In genomic region chr16:87861300-87862099, GRCh38 we compare ENCODE assay signal across 8 cellular contexts. TPM values are rescaled to one million over a fixed set of nuclear protein-coding genes. Genes with fewer than 3 reads are reported as not detected.
DNase-seq lines count a peak whose midpoint lies in the region; ATAC-seq and TF ChIP-seq lines count a peak whose summit lies in the region.
"Not testable (repeated sequence)": the region's sequence is repeated elsewhere in the genome, so short reads cannot be mapped to it uniquely, and the experiment has no call there.

No MANE protein-coding gene starts in this region.

- intact Hi-C loops in A673 (cut with micrococcal nuclease; ENCODE audit: unreplicated experiment); activated CD8-positive, alpha-beta T cell treated with anti-CD3 and anti-CD28 coated beads for 36 hours (cut with micrococcal nuclease): not testable (repeated sequence)

- H4K20me1 ChIP-seq in neural progenitor cell (ENCODE audit: low read depth) = not testable (repeated sequence)

- POLR2A ChIA-PET in A673 (lab: Charles Lee; ENCODE audit: low non-redundant PET) = interaction anchor here (0.6 to 1.0 kb wide), 2 partner anchors 9 to 570 kb away, joined by 3 read pairs; no protein-coding TSS in a partner anchor
- POLR2A ChIA-PET in activated CD8-positive, alpha-beta T cell treated with anti-CD3 and anti-CD28 coated beads for 36 hours (lab: Charles Lee) = interaction anchor here (1.0 to 1.5 kb wide), 2 partner anchors 28 to 83 kb away, joined by 3 read pairs; no protein-coding TSS in a partner anchor
- POLR2A ChIA-PET in activated naive CD8-positive, alpha-beta T cell treated with anti-CD3 and anti-CD28 coated beads, Interleukin-2, amount 10 ng/mL, durations not matched to agents 7 days and 5 days (lab: Charles Lee) = interaction anchor here (0.6 kb wide), 1 partner anchor 95 kb away, joined by 3 read pairs; no protein-coding TSS in a partner anchor

- peaks cover 36% of the 10 kb centered on the region for H3K36me3 ChIP-seq in A673 (ENCODE audit: insufficient read depth, low read length, poor library complexity, severe bottlenecking)
- peaks cover 100% of the 10 kb centered on the region for H3K36me3 ChIP-seq in RWPE2 (ENCODE audit: low read depth)
- H3K36me3 ChIP-seq in neural progenitor cell = not testable (repeated sequence)

- not testable (repeated sequence) for H3F3A ChIP-seq in neural progenitor cell (ENCODE audit: low read depth)

- H3K79me2 ChIP-seq in neural progenitor cell (ENCODE audit: low read depth) = not testable (repeated sequence)

- CTCF ChIA-PET in A673 (lab: Charles Lee) = not testable (repeated sequence)
- CTCF ChIA-PET in activated CD8-positive, alpha-beta T cell treated with anti-CD3 and anti-CD28 coated beads for 36 hours (lab: Charles Lee) = interaction anchor here (3.0 kb wide), 1 partner anchor 12 kb away, joined by 16 read pairs; no protein-coding TSS in a partner anchor

- H3K9ac ChIP-seq in neural progenitor cell = not testable (repeated sequence)

- H2AFZ ChIP-seq in neural progenitor cell (replicated peaks) = not testable (repeated sequence)

- ATAC-seq in RWPE2 (ENCODE audit: low read depth); activated CD8-positive, alpha-beta T cell treated with anti-CD3 and anti-CD28 coated beads for 36 hours; activated naive CD8-positive, alpha-beta T cell treated with anti-CD3 and anti-CD28 coated beads, Interleukin-2, amount 10 ng/mL, durations not matched to agents 7 days and 5 days (ENCODE audit: low read depth): not testable (repeated sequence)

- not testable (repeated sequence) for H3K9me3 ChIP-seq in A673 (ENCODE audit: low read depth, low read length, poor library complexity, severe bottlenecking); RWPE2 (ENCODE audit: severe bottlenecking); neural progenitor cell (ENCODE audit: low read depth)

- not testable (repeated sequence) for DNase-seq in A673 (ENCODE audit: low spot score); HFF-Myc (ENCODE audit: extremely low read depth, low read depth); RWPE2 (ENCODE audit: low spot score); activated CD8-positive, alpha-beta T cell treated with anti-CD3 and anti-CD28 coated beads for 36 hours; activated naive CD8-positive, alpha-beta T cell treated with anti-CD3 and anti-CD28 coated beads, Interleukin-2, amount 10 ng/mL, durations not matched to agents 7 days and 5 days; epithelial cell of prostate (ENCODE audit: low read depth, low spot score); neural progenitor cell (ENCODE audit: low spot score)
- DNase-seq in stimulated activated CD4-positive, alpha-beta T cell treated with anti-CD3 and anti-CD28 coated beads, Interleukin-15, amount 100 ng/mL, for 24 hours = peak; percentile 2

- H3K27ac ChIP-seq in A673 (ENCODE audit: low read depth, low read length, poor library complexity, severe bottlenecking) (peak overlapping the region; percentile 49), RWPE2 (ENCODE audit: poor library complexity, severe bottlenecking) (peak overlapping the region; percentile 98), epithelial cell of prostate (peak overlapping the region; percentile 17)
- H3K27ac ChIP-seq in neural progenitor cell = not testable (repeated sequence)

- not testable (repeated sequence) for H3K27ac Mint-ChIP-seq in activated CD8-positive, alpha-beta T cell treated with anti-CD3 and anti-CD28 coated beads for 36 hours
- peak overlapping the region; percentile 42 for H3K27ac Mint-ChIP-seq in activated naive CD8-positive, alpha-beta T cell treated with anti-CD3 and anti-CD28 coated beads, Interleukin-2, amount 10 ng/mL, durations not matched to agents 7 days and 5 days
- H3K27ac Mint-ChIP-seq in neural progenitor cell = peak overlapping the region; percentile 66

- TF ChIP-seq CTCF in A673 (conservative IDR thresholded peaks at IDR 0.05; ENCODE audit: low read depth, low read length); HFF-Myc (IDR thresholded peaks at IDR 0.05; ENCODE audit: low read depth, low read length, missing control alignments); RWPE2 (IDR thresholded peaks at IDR 0.05; ENCODE audit: poor library complexity, severe bottlenecking); activated CD8-positive, alpha-beta T cell treated with anti-CD3 and anti-CD28 coated beads for 36 hours (IDR thresholded peaks at IDR 0.05); neural progenitor cell (IDR thresholded peaks at IDR 0.05): not testable (repeated sequence)

- peaks cover 79% of the 10 kb centered on the region for H3K36me3 Mint-ChIP-seq in activated CD8-positive, alpha-beta T cell treated with anti-CD3 and anti-CD28 coated beads for 36 hours (ENCODE audit: low read depth)
- peaks cover 23% of the 10 kb centered on the region for H3K36me3 Mint-ChIP-seq in activated naive CD8-positive, alpha-beta T cell treated with anti-CD3 and anti-CD28 coated beads, Interleukin-2, amount 10 ng/mL, durations not matched to agents 7 days and 5 days
- H3K36me3 Mint-ChIP-seq in neural progenitor cell = not testable (repeated sequence)

- H3K4me1 Mint-ChIP-seq in activated CD8-positive, alpha-beta T cell treated with anti-CD3 and anti-CD28 coated beads for 36 hours (ENCODE audit: low read depth) = peaks cover 76% of the 10 kb centered on the region
- peaks cover 48% of the 10 kb centered on the region for H3K4me1 Mint-ChIP-seq in activated naive CD8-positive, alpha-beta T cell treated with anti-CD3 and anti-CD28 coated beads, Interleukin-2, amount 10 ng/mL, durations not matched to agents 7 days and 5 days
- peaks cover 35% of the 10 kb centered on the region for H3K4me1 Mint-ChIP-seq in neural progenitor cell

- not testable (repeated sequence) for H3K4me3 ChIP-seq in A673 (ENCODE audit: low read depth, low read length, poor library complexity, severe bottlenecking); neural progenitor cell
- H3K4me3 ChIP-seq in HFF-Myc (replicated peaks; ENCODE audit: low read depth, low read length) = 0 out of 2 replicates have a peak overlapping the region, but pooled peaks have one; percentile 17
- peak overlapping the region; percentile 99 for H3K4me3 ChIP-seq in RWPE2 (ENCODE audit: severe bottlenecking)

- not testable (repeated sequence) for H3K4me2 ChIP-seq in neural progenitor cell

- not testable (repeated sequence) for H3K27me3 Mint-ChIP-seq in activated CD8-positive, alpha-beta T cell treated with anti-CD3 and anti-CD28 coated beads for 36 hours; activated naive CD8-positive, alpha-beta T cell treated with anti-CD3 and anti-CD28 coated beads, Interleukin-2, amount 10 ng/mL, durations not matched to agents 7 days and 5 days; neural progenitor cell (ENCODE audit: insufficient read depth, low read depth)

- not testable (repeated sequence) for H3K9me3 Mint-ChIP-seq in activated CD8-positive, alpha-beta T cell treated with anti-CD3 and anti-CD28 coated beads for 36 hours; activated naive CD8-positive, alpha-beta T cell treated with anti-CD3 and anti-CD28 coated beads, Interleukin-2, amount 10 ng/mL, durations not matched to agents 7 days and 5 days; neural progenitor cell

- not testable (repeated sequence) for BruUV-seq in A673 (replicated peaks; lab: Mats Ljungman, UMichigan)

- H3K4me1 ChIP-seq in A673 (ENCODE audit: insufficient read depth, low read length, poor library complexity, severe bottlenecking) (peaks cover 49% of the 10 kb centered on the region), RWPE2 (ENCODE audit: insufficient read depth, poor library complexity, severe bottlenecking) (peaks cover 58% of the 10 kb centered on the region)
- H3K4me1 ChIP-seq in neural progenitor cell = not testable (repeated sequence)

- H3K4me3 Mint-ChIP-seq in activated CD8-positive, alpha-beta T cell treated with anti-CD3 and anti-CD28 coated beads for 36 hours = peak overlapping the region; percentile 24
- not testable (repeated sequence) for H3K4me3 Mint-ChIP-seq in activated naive CD8-positive, alpha-beta T cell treated with anti-CD3 and anti-CD28 coated beads, Interleukin-2, amount 10 ng/mL, durations not matched to agents 7 days and 5 days; neural progenitor cell

- H3K27me3 ChIP-seq in A673 (replicated peaks; ENCODE audit: insufficient read depth, low read depth, low read length, poor library complexity); RWPE2 (ENCODE audit: insufficient read depth, poor library complexity, severe bottlenecking); neural progenitor cell: not testable (repeated sequence)

RNA-seq across cellular contexts. Expression of gene SLC7A5, which starts 7.8 kb away (rescaled TPM):
- total RNA-seq in A673 (2021) (324 and 371 TPM in 2 replicates), neural progenitor cell (ENCODE audit: low replicate concordance) (2.8 and 8.8 TPM in 2 replicates)
- 100 to 1,000 TPM; 230 to 236 TPM for total RNA-seq in activated CD8-positive, alpha-beta T cell treated with anti-CD3 and anti-CD28 coated beads for 36 hours
- 10 to 100 TPM; 59.2 to 63.9 TPM for total RNA-seq in activated naive CD8-positive, alpha-beta T cell treated with anti-CD3 and anti-CD28 coated beads, Interleukin-2, amount 10 ng/mL, durations not matched to agents 7 days and 5 days
